Comparison of ENCODE assay signal across 8 cellular contexts in genomic region chr12:7018350-7019042, GRCh38. TPM values are rescaled to one million over a fixed set of nuclear protein-coding genes. Genes with fewer than 3 reads are reported as not detected.
DNase-seq lines count a peak whose midpoint lies in the region; ATAC-seq and TF ChIP-seq lines count a peak whose summit lies in the region.

Gene LPCAT3 (minus strand): TSS chr12:7018476. CDS start chr12:7018424, 52 bp downstream.

- ATAC-seq in GM21576 (IDR thresholded peaks at IDR 0.05; ENCODE audit: unreplicated experiment): peak; percentile 95
- ATAC-seq in mucosa of descending colon: peak; percentile 95

- TF ChIP-seq CTCF in epithelial cell of esophagus (IDR thresholded peaks at IDR 0.05; ENCODE audit: insufficient read depth, low read depth, low read length, missing control alignments) (peak; percentile 71), mucosa of descending colon (IDR thresholded peaks at IDR 0.05) (peak; percentile 82)

- TF ChIP-seq RAD21 in Ishikawa (IDR thresholded peaks at IDR 0.05; ENCODE audit: low read depth): peak; percentile 64; the same call in 1 of the 2 replicates

- H3K4me1 ChIP-seq in mucosa of descending colon (ENCODE audit: low read depth): peaks cover 26% of the 10 kb centered on the region

- DNase-seq in DMS53 (lab: John Stamatoyannopoulos, UW): peak; percentile 100
- DNase-seq in OCI-M2 (lab: John Stamatoyannopoulos, UW; ENCODE audit: unreplicated experiment): peak; percentile 79
- DNase-seq in activated T-cell treated with anti-CD3 and anti-CD28 coated beads for 4 hours: peak; percentile 93
- peak; percentile 98 for DNase-seq in epithelial cell of esophagus (ENCODE audit: low read depth)
- peak; percentile 98 for DNase-seq in mucosa of descending colon
- DNase-seq in stimulated activated CD8-positive, alpha-beta memory T cell treated with anti-CD3 and anti-CD28 coated beads, Interleukin-4, amount 100 ng/mL, for 24 hours (ENCODE audit: low read depth): peak; percentile 94

- TF ChIP-seq EP300 in Ishikawa (IDR thresholded peaks at IDR 0.05; ENCODE audit: borderline replicate concordance): 0 out of 2 replicates have a peak, but pooled peaks have one; percentile 11

- peaks cover 7% of the 10 kb centered on the region for H3K36me3 ChIP-seq in mucosa of descending colon (ENCODE audit: low read depth)

- intact Hi-C loops in mucosa of descending colon (cut with DNase I, micrococcal nuclease): no loop called here

- no peaks in the 10 kb centered on the region for H3K9me3 ChIP-seq in mucosa of descending colon

- H3K4me3 ChIP-seq in epithelial cell of esophagus (ENCODE audit: low read length): peak within 1 kb of the TSS; percentile 91
- peak within 1 kb of the TSS; percentile 54 for H3K4me3 ChIP-seq in mucosa of descending colon

TF ChIP-seq in Ishikawa, 13 proteins besides CTCF, POLR2A, EP300 and RAD21:
- TF ChIP-seq MAX (IDR thresholded peaks at IDR 0.05): peak; percentile 73
- peak; percentile 48; the same call in 1 of the 2 replicates for TF ChIP-seq EGR1 (IDR thresholded peaks at IDR 0.05)
- TF ChIP-seq NFIC (IDR thresholded peaks at IDR 0.05): peak; percentile 23
- TF ChIP-seq ZBTB7A (IDR thresholded peaks at IDR 0.05; ENCODE audit: low read depth): peak; percentile 99
- TF ChIP-seq YY1 (IDR thresholded peaks at IDR 0.05; ENCODE audit: low read depth): 0 out of 2 replicates have a peak, but pooled peaks have one; percentile 62
- peak; percentile 28; the same call in 1 of the 2 replicates for TF ChIP-seq CREB1 (IDR thresholded peaks at IDR 0.05; ENCODE audit: low read depth)
- TF ChIP-seq TAF1 (IDR thresholded peaks at IDR 0.05; ENCODE audit: low read depth): peak; percentile 63
- TF ChIP-seq CEBPB (IDR thresholded peaks at IDR 0.05): no peak
- TF ChIP-seq FOXM1 (IDR thresholded peaks at IDR 0.05; ENCODE audit: borderline replicate concordance, low read depth): no peak
- peak; percentile 55 for TF ChIP-seq TCF12 (IDR thresholded peaks at IDR 0.05; ENCODE audit: low read depth)
- TF ChIP-seq TEAD4 (IDR thresholded peaks at IDR 0.05): peak; percentile 69
- no peak for TF ChIP-seq REST (IDR thresholded peaks at IDR 0.05; ENCODE audit: low read depth)
- no peak; the same call in 1 of the 2 replicates for TF ChIP-seq USF1 (IDR thresholded peaks at IDR 0.05)

RNA-seq across cellular contexts. Expression of gene LPCAT3, which starts in this region (rescaled TPM):
- total RNA-seq in mucosa of descending colon: 100 to 1,000 TPM in 2 of 3 donors, 10 to 100 TPM in 1; 79.8 to 121 (median 102) TPM

Comparison
In these comparisons a context has a peak if more than half of its experiments do, and no peak if none do; other contexts are left out.
1. Peak in every context shown above with its lines: DNase-seq, ATAC-seq and H3K4me3 ChIP-seq.